8 cellular contexts compared by ENCODE assay signal in genomic region chr1:206001476-206001888, GRCh38. TPM values are rescaled to one million over a fixed set of nuclear protein-coding genes. Genes with fewer than 3 reads are reported as not detected.
DNase-seq lines count a peak whose midpoint lies in the region; FAIRE-seq and TF ChIP-seq lines count a peak whose summit lies in the region.

No MANE protein-coding gene starts in this region.

- H4K20me1 ChIP-seq in OCI-LY3 (ENCODE audit: insufficient read depth, low read length): no peaks in the 10 kb centered on the region

- H3K9me3 Mint-ChIP-seq in CD8-positive, alpha-beta memory T cell: no peaks in the 10 kb centered on the region

- intact Hi-C loops in transverse colon (cut with DNase I; ENCODE audit: low total_unique reads) (no loop called here), esophagus muscularis mucosa (cut with DNase I) (no loop called here)

- POLR2A ChIA-PET in CD8-positive, alpha-beta memory T cell (lab: Charles Lee): no interaction called here

- H3K4me1 ChIP-seq in OCI-LY3 (ENCODE audit: low read length) (peaks cover 44% of the 10 kb centered on the region), transverse colon (peaks cover 0 to 13% (median 11%) of the 10 kb centered on the region in 4 donors), small intestine (ENCODE audit: control insufficient read depth in 2 of 2, insufficient read depth in 1 of 2, low read depth in 1 of 2, low read length in 1 of 2) (no peaks in the 10 kb centered on the region), esophagus muscularis mucosa (peaks cover 26 to 37% (median 32%) of the 10 kb centered on the region in 4 donors)
- no peaks in the 10 kb centered on the region for H3K4me1 ChIP-seq in CD8-positive, alpha-beta memory T cell (ENCODE audit: insufficient read depth, low read length)

- H3K27me3 ChIP-seq in OCI-LY3 (ENCODE audit: low read depth, low read length) (no peaks in the 10 kb centered on the region), transverse colon (no peaks in the 10 kb centered on the region), small intestine (ENCODE audit: control insufficient read depth in 2 of 2, insufficient read depth in 2 of 2, low read length in 2 of 2) (no peaks in the 10 kb centered on the region), esophagus muscularis mucosa (no peaks in the 10 kb centered on the region)
- no peaks in the 10 kb centered on the region for H3K27me3 ChIP-seq in CD8-positive, alpha-beta memory T cell (ENCODE audit: insufficient read depth, low read length, poor library complexity, severe bottlenecking)

- H3K36me3 Mint-ChIP-seq in CD8-positive, alpha-beta memory T cell: no peaks in the 10 kb centered on the region

- no peak for FAIRE-seq in small intestine (lab: Jason Lieb, UNC)

- in situ Hi-C loops in transverse colon (cut with MboI; ENCODE audit: low pct_ligation_motif_present in 1 of 4, low pct_unique_long_range_greater_than_20kb in 1 of 4, low sequenced_read_pairs in 3 of 4): no loop called here

- H2AFZ ChIP-seq in OCI-LY3 (ENCODE audit: low read depth, low read length): no peak overlapping the region

- WGBS in transverse colon (ENCODE audit: low coverage in 1 of 2), 2 donors: 40 to 57% methylated on average over 2 to 3 of the region's 3 CpGs
- 25 to 56% (median 51%) methylated on average over 3 of the region's 3 CpGs for WGBS in small intestine, 3 donors
- 33% methylated on average over 3 of the region's 3 CpGs for WGBS in esophagus muscularis mucosa

- H3K4me1 Mint-ChIP-seq in CD8-positive, alpha-beta memory T cell: no peaks in the 10 kb centered on the region

- H3K79me2 ChIP-seq in OCI-LY3 (ENCODE audit: low read length): peaks cover 8% of the 10 kb centered on the region; the same call in 1 of the 2 replicates

- peak overlapping the region; percentile 47 for H3K9ac ChIP-seq in OCI-LY3 (ENCODE audit: low read length)

- peaks cover 10 to 20% of the 10 kb centered on the region in 2 donors for H3K27me3 Mint-ChIP-seq in CD8-positive, alpha-beta memory T cell

- CTCF ChIA-PET in CD8-positive, alpha-beta memory T cell (lab: Charles Lee): interaction anchor here (1.4 to 2.3 kb wide), 2 partner anchors 18 to 24 kb away, joined by 3 to 5 read pairs; no protein-coding TSS in a partner anchor

- H3K27ac ChIP-seq in OCI-LY3 (ENCODE audit: low read length) (peak overlapping the region; percentile 54), caudate nucleus (ENCODE audit: low read depth, low read length) (no peak overlapping the region), transverse colon (peak overlapping the region in 3 of 4 donors; percentile 20 to 44 (median 42)), small intestine (ENCODE audit: low read depth in 1 of 2, low read length in 1 of 2) (peak overlapping the region in 1 of 2 donors; percentile 30), esophagus muscularis mucosa (replicated peaks in 1 of 4) (peak overlapping the region in 2 of 4 donors; percentile 38 to 42)
- no peak overlapping the region for H3K27ac ChIP-seq in CD8-positive, alpha-beta memory T cell (ENCODE audit: low read depth, low read length)

- peak overlapping the region; percentile 84 for H3K4me2 ChIP-seq in OCI-LY3 (ENCODE audit: low read length)

- no peak overlapping the region for H3K4me3 Mint-ChIP-seq in CD8-positive, alpha-beta memory T cell

- TF ChIP-seq EP300 in transverse colon (IDR thresholded peaks at IDR 0.05; ENCODE audit: low read depth) (no peak), esophagus muscularis mucosa (IDR thresholded peaks at IDR 0.05) (no peak)

- H3K36me3 ChIP-seq in OCI-LY3 (replicated peaks; ENCODE audit: low read depth, low read length): no peaks in the 10 kb centered on the region
- no peaks in the 10 kb centered on the region for H3K36me3 ChIP-seq in transverse colon
- no peaks in the 10 kb centered on the region for H3K36me3 ChIP-seq in small intestine (ENCODE audit: control insufficient read depth in 2 of 2, insufficient read depth in 2 of 2, low read length in 2 of 2)
- no peaks in the 10 kb centered on the region for H3K36me3 ChIP-seq in esophagus muscularis mucosa
- H3K36me3 ChIP-seq in CD8-positive, alpha-beta memory T cell (ENCODE audit: insufficient read depth, low read length): no peaks in the 10 kb centered on the region

- H3K9me3 ChIP-seq in OCI-LY3 (ENCODE audit: insufficient read depth, low read length): peaks cover 2% of the 10 kb centered on the region; the same call in 1 of the 2 replicates
- no peaks in the 10 kb centered on the region for H3K9me3 ChIP-seq in transverse colon
- no peaks in the 10 kb centered on the region for H3K9me3 ChIP-seq in small intestine (ENCODE audit: control insufficient read depth, low read depth)
- no peaks in the 10 kb centered on the region for H3K9me3 ChIP-seq in esophagus muscularis mucosa
- no peaks in the 10 kb centered on the region for H3K9me3 ChIP-seq in CD8-positive, alpha-beta memory T cell (ENCODE audit: low read length)

- peak; percentile 31 for DNase-seq in DMS53 treated with DMSO at 0.1 percent for 48 hours (lab: John Stamatoyannopoulos, UW; ENCODE audit: unreplicated experiment)
- peak in 33 of 61 donors; percentile 8 to 88 (median 29) for DNase-seq in caudate nucleus (lab: John Stamatoyannopoulos, UW)
- DNase-seq in medulla oblongata (ENCODE audit: extremely low spot score): peak; percentile 51
- DNase-seq in transverse colon: no peak
- DNase-seq in small intestine: no peak
- no peak for DNase-seq in esophagus muscularis mucosa (ENCODE audit: extremely low spot score)
- DNase-seq in CD8-positive, alpha-beta memory T cell: no peak

- peak overlapping the region; percentile 49 for H3K4me3 ChIP-seq in OCI-LY3 (ENCODE audit: low read length)
- no peak overlapping the region for H3K4me3 ChIP-seq in transverse colon
- no peak overlapping the region for H3K4me3 ChIP-seq in small intestine (ENCODE audit: low read depth in 1 of 2, low read length in 2 of 2)
- H3K4me3 ChIP-seq in esophagus muscularis mucosa: peak overlapping the region in 2 of 4 donors; percentile 1 to 21
- H3K4me3 ChIP-seq in CD8-positive, alpha-beta memory T cell (ENCODE audit: low read length): no peak overlapping the region

- no peak for TF ChIP-seq POLR2A in transverse colon (IDR thresholded peaks at IDR 0.05)
- TF ChIP-seq POLR2A in esophagus muscularis mucosa (IDR thresholded peaks at IDR 0.05; ENCODE audit: low read depth): no peak

- TF ChIP-seq CTCF in OCI-LY3 (IDR thresholded peaks at IDR 0.05; ENCODE audit: low read depth, low read length) (peak; percentile 29), transverse colon (IDR thresholded peaks at IDR 0.05) (no peak), esophagus muscularis mucosa (IDR thresholded peaks at IDR 0.05) (no peak)

- no peak overlapping the region for H3K27ac Mint-ChIP-seq in CD8-positive, alpha-beta memory T cell

RNA-seq across cellular contexts. Expression of gene RAB7B, which starts 1.7 kb away (rescaled TPM):
- total RNA-seq in transverse colon: under 1 TPM in 2 of 4 donors, not detected in 2; 0.27 to 0.32 TPM
- polyA plus RNA-seq in small intestine: 1 to 10 TPM in 1 of 3 donors, under 1 TPM in 2; 0.45 to 1.1 (median 0.70) TPM
- 1 to 10 TPM in 3 of 4 donors, under 1 TPM in 1; 0.32 to 2.5 (median 1.8) TPM for total RNA-seq in esophagus muscularis mucosa
- under 1 TPM; 0.29 to 0.48 TPM for total RNA-seq in CD8-positive, alpha-beta memory T cell
- not detected for polyA plus RNA-seq in CD8-positive, alpha-beta memory T cell

RNA-seq across cellular contexts. Expression of gene CTSE, which starts 22.2 kb away (rescaled TPM):
- total RNA-seq in transverse colon (10 to 100 TPM in 2 of 4 donors, 1 to 10 TPM in 2; 2.6 to 14.3 (median 6.7) TPM), esophagus muscularis mucosa (under 1 TPM in 1 of 4 donors, not detected in 3; 0.13 TPM)
- polyA plus RNA-seq in small intestine: 100 to 1,000 TPM in 2 of 3 donors, 10 to 100 TPM in 1; 15.6 to 216 (median 209) TPM
- total RNA-seq in CD8-positive, alpha-beta memory T cell: not detected
- not detected for polyA plus RNA-seq in CD8-positive, alpha-beta memory T cell

RNA-seq across cellular contexts. Expression of gene RHEX, which starts 51.5 kb away (rescaled TPM):
- total RNA-seq in transverse colon (1 to 10 TPM in 1 of 4 donors, under 1 TPM in 1, not detected in 2; 0.96 to 4.8 TPM), esophagus muscularis mucosa (10 to 100 TPM in 1 of 4 donors, 1 to 10 TPM in 2, under 1 TPM in 1; 0.45 to 11.2 (median 7.7) TPM)
- 1 to 10 TPM in 2 of 3 donors, not detected in 1; 3.8 to 4.6 TPM for polyA plus RNA-seq in small intestine
- total RNA-seq in CD8-positive, alpha-beta memory T cell: not detected
- not detected for polyA plus RNA-seq in CD8-positive, alpha-beta memory T cell

RNA-seq across cellular contexts. Expression of gene SLC26A9, which starts 58.2 kb away (rescaled TPM):
- total RNA-seq in transverse colon (not detected), esophagus muscularis mucosa (under 1 TPM in 1 of 4 donors, not detected in 3; under 0.01 TPM)
- polyA plus RNA-seq in small intestine: under 1 TPM; 0.03 to 0.81 (median 0.22) TPM
- total RNA-seq in CD8-positive, alpha-beta memory T cell: not detected
- polyA plus RNA-seq in CD8-positive, alpha-beta memory T cell: not detected

Comparison
In these comparisons a context has a peak if more than half of its experiments do, and no peak if none do; other contexts are left out.
1. DNase-seq: peak in DMS53 treated with DMSO at 0.1 percent for 48 hours (single experiment), caudate nucleus (33 of 61) and medulla oblongata (single experiment); none in transverse colon (single experiment), small intestine (single experiment), esophagus muscularis mucosa (single experiment) and CD8-positive, alpha-beta memory T cell (0 of 5).
2. H3K27ac ChIP-seq: peak in OCI-LY3 (single experiment) and transverse colon (3 of 4); none in caudate nucleus (single experiment) and CD8-positive, alpha-beta memory T cell (single experiment).